Comparison of ENCODE assay signal across 26 cellular contexts in the genomic region with DNA sequence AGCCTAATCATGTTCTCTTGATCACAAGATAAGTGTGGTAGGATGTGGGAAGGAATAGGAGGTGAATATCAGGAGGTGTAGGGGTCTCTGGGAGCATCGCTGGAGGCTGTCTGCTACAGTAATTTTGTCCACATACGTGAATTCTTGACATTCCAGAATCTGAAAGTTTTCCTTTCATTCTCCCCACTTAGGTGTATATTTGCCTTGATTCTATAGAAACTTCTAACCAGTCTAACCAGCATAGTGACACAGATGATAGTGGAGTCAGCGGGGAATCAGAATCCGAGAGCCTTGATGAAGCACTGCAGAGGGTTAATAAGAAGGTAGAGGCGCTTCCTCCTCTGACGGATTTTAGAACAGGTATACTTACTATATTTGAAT.
"Had no signal": no experiment of that assay in that cellular context is flagged by ENCODE, and none has a peak within 500 bp of the region (broad histone marks: within the 10 kb centered on the region; RNA-seq: fewer than 3 reads in every experiment).

No MANE protein-coding gene starts in this region.

- H3K27ac Mint-ChIP-seq: naive thymus-derived CD8-positive, alpha-beta T cell; natural killer cell treated with Interleukin-12 subunit alpha and Interleukin-12 subunit beta and Interleukin-15 and Interleukin-18, amount 100 ng/mL, for 72 hours; nephron progenitor cell; stimulated activated effector memory CD8-positive, alpha-beta T cell treated with anti-CD3 and anti-CD28 coated beads, Interleukin-12 subunit alpha, Interleukin-12 subunit beta, amount 100 ng/mL, for 72 hours; stimulated activated naive B cell treated with anti-CD40 and anti-IgM and Interleukin-4, amounts not matched to agents 10 μg/mL and 1 μg/mL and 100 μg/mL, for 72 hours; stimulated activated naive CD8-positive, alpha-beta T cell treated with anti-CD3 and anti-CD28 coated beads, Interleukin-15, Interleukin-2, amounts not matched to agents 100 ng/mL and 50 ng/mL, for 24 hours had no signal

- H3K36me3 Mint-ChIP-seq: naive thymus-derived CD8-positive, alpha-beta T cell; natural killer cell treated with Interleukin-12 subunit alpha and Interleukin-12 subunit beta and Interleukin-15 and Interleukin-18, amount 100 ng/mL, for 72 hours; stimulated activated effector memory CD8-positive, alpha-beta T cell treated with anti-CD3 and anti-CD28 coated beads, Interleukin-12 subunit alpha, Interleukin-12 subunit beta, amount 100 ng/mL, for 72 hours; stimulated activated naive B cell treated with anti-CD40 and anti-IgM and Interleukin-4, amounts not matched to agents 10 μg/mL and 1 μg/mL and 100 μg/mL, for 72 hours had no signal

- H3K9me3 Mint-ChIP-seq: naive thymus-derived CD8-positive, alpha-beta T cell; natural killer cell treated with Interleukin-12 subunit alpha and Interleukin-12 subunit beta and Interleukin-15 and Interleukin-18, amount 100 ng/mL, for 72 hours; nephron progenitor cell; neural crest cell; stimulated activated effector memory CD8-positive, alpha-beta T cell treated with anti-CD3 and anti-CD28 coated beads, Interleukin-12 subunit alpha, Interleukin-12 subunit beta, amount 100 ng/mL, for 72 hours; stimulated activated naive B cell treated with anti-CD40 and anti-IgM and Interleukin-4, amounts not matched to agents 10 μg/mL and 1 μg/mL and 100 μg/mL, for 72 hours; stimulated activated naive CD8-positive, alpha-beta T cell treated with anti-CD3 and anti-CD28 coated beads, Interleukin-15, Interleukin-2, amounts not matched to agents 100 ng/mL and 50 ng/mL, for 24 hours had no signal

- H3K27me3 ChIP-seq: neutrophil, right lobe of liver, thyroid gland, tibial nerve, upper lobe of right lung had no signal

- H3K4me3 ChIP-seq: pancreas, psoas muscle, right lobe of liver, sigmoid colon, stomach, thoracic aorta, thyroid gland, tibial nerve, upper lobe of right lung, uterus had no signal

- H3K36me3 ChIP-seq: neutrophil, pancreas, right lobe of liver, sigmoid colon, stomach, thoracic aorta, thyroid gland, tibial nerve, upper lobe of right lung, uterus had no signal

- H3K4me3 Mint-ChIP-seq: naive thymus-derived CD8-positive, alpha-beta T cell; natural killer cell treated with Interleukin-12 subunit alpha and Interleukin-12 subunit beta and Interleukin-15 and Interleukin-18, amount 100 ng/mL, for 72 hours; nephron progenitor cell; neural crest cell; stimulated activated effector memory CD8-positive, alpha-beta T cell treated with anti-CD3 and anti-CD28 coated beads, Interleukin-12 subunit alpha, Interleukin-12 subunit beta, amount 100 ng/mL, for 72 hours; stimulated activated naive B cell treated with anti-CD40 and anti-IgM and Interleukin-4, amounts not matched to agents 10 μg/mL and 1 μg/mL and 100 μg/mL, for 72 hours; stimulated activated naive CD8-positive, alpha-beta T cell treated with anti-CD3 and anti-CD28 coated beads, Interleukin-15, Interleukin-2, amounts not matched to agents 100 ng/mL and 50 ng/mL, for 24 hours had no signal

- H3K4me1 ChIP-seq: pancreas, psoas muscle, right lobe of liver, sigmoid colon, tibial nerve, upper lobe of right lung, uterus had no signal

- H3K4me1 Mint-ChIP-seq: nephron progenitor cell; stimulated activated effector memory CD8-positive, alpha-beta T cell treated with anti-CD3 and anti-CD28 coated beads, Interleukin-12 subunit alpha, Interleukin-12 subunit beta, amount 100 ng/mL, for 72 hours; stimulated activated naive B cell treated with anti-CD40 and anti-IgM and Interleukin-4, amounts not matched to agents 10 μg/mL and 1 μg/mL and 100 μg/mL, for 72 hours had no signal

- H3K27ac ChIP-seq: neutrophil, pancreas, psoas muscle, right lobe of liver, sigmoid colon, stomach, thoracic aorta, tibial nerve, upper lobe of right lung, uterus had no signal

- H3K9me3 ChIP-seq: neutrophil, pancreas, psoas muscle, right lobe of liver, sigmoid colon, stomach, thoracic aorta, thyroid gland, tibial nerve, upper lobe of right lung, uterus had no signal

- ATAC-seq: naive thymus-derived CD8-positive, alpha-beta T cell; natural killer cell treated with Interleukin-12 subunit alpha and Interleukin-12 subunit beta and Interleukin-15 and Interleukin-18, amount 100 ng/mL, for 72 hours; pancreas; psoas muscle; right cardiac atrium; right lobe of liver; stimulated activated effector memory CD8-positive, alpha-beta T cell treated with anti-CD3 and anti-CD28 coated beads, Interleukin-12 subunit alpha, Interleukin-12 subunit beta, amount 100 ng/mL, for 72 hours; stimulated activated naive B cell treated with anti-CD40 and anti-IgM and Interleukin-4, amounts not matched to agents 10 μg/mL and 1 μg/mL and 100 μg/mL, for 72 hours had no signal

- DNase-seq: naive thymus-derived CD8-positive, alpha-beta T cell; nephron progenitor cell; nucleus accumbens; pancreas; psoas muscle; right cardiac atrium; right lobe of liver; sigmoid colon; small intestine; stimulated activated CD4-positive, alpha-beta T cell treated with anti-CD3 and anti-CD28 coated beads, Interleukin-15, amount 100 ng/mL, for 24 hours; stimulated activated CD4-positive, alpha-beta T cell treated with anti-CD3 and anti-CD28 coated beads, Interleukin-2, amount 100 ng/mL, for 24 hours; stimulated activated CD4-positive, alpha-beta T cell treated with anti-CD3 and anti-CD28 coated beads, Interleukin-2, amount 100 ng/mL, for 48 hours; stimulated activated CD4-positive, alpha-beta T cell treated with anti-CD3 and anti-CD28 coated beads, Interleukin-4, amount 100 ng/mL, for 24 hours; stimulated activated naive B cell treated with anti-CD40 and anti-IgM and Interleukin-4, amounts not matched to agents 10 μg/mL and 1 μg/mL and 100 μg/mL, for 72 hours; stimulated activated naive CD4-positive, alpha-beta T cell treated with Interleukin-2 at 50 U/mL for 16 hours; stomach; thyroid gland; upper lobe of right lung; uterus had no signal
